21 cellular contexts compared by ENCODE assay signal in the genomic region with DNA sequence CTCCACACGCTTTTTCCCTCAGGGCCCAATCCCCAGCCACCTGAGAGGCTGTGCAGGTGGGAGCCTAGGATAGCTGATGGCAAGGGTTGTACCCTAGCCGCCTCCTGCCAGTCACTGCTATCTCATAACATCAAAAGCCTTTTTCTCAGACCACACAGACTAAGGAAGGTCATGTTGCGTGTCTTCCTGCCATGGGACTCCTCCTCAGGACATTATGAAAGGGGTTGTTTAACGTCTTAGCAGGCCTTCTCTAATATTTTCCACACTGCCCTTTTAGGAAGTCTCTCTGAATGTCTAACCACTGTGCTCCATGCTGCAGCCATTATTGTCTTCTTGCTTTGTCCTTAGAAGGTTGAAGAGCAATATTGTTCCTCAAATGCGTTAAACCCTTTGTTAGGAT. TPM values are rescaled to one million over a fixed set of nuclear protein-coding genes. Genes with fewer than 3 reads are reported as not detected.
DNase-seq lines count a peak whose midpoint lies in the region; ATAC-seq, FAIRE-seq and TF ChIP-seq lines count a peak whose summit lies in the region.
"Had no signal": no experiment of that assay in that cellular context is flagged by ENCODE, and none has a peak within 500 bp of the region (broad histone marks: within the 10 kb centered on the region; RNA-seq: fewer than 3 reads in every experiment).

No MANE protein-coding gene starts in this region.

- H2AFZ ChIP-seq in trophoblast cell (ENCODE audit: insufficient read depth, low read length, poor library complexity) = no peak overlapping the region

- H3K18ac ChIP-seq in trophoblast cell (ENCODE audit: low read length) = no peak overlapping the region

- H4K20me1 ChIP-seq in DOHH2 (ENCODE audit: control insufficient read depth, insufficient read depth, low read depth, low read length) = no peaks in the 10 kb centered on the region

- H3K27ac ChIP-seq in DOHH2 (ENCODE audit: low read depth, low read length) (peak overlapping the region; percentile 84), trophoblast cell (ENCODE audit: low read depth, low read length) (no peak overlapping the region), pancreas (no peak overlapping the region)
- H3K27ac ChIP-seq: heart left ventricle, sigmoid colon, thoracic aorta had no signal

- H4K12ac ChIP-seq in trophoblast cell (ENCODE audit: low read depth, low read length) = no peak overlapping the region

- H3K36me3 ChIP-seq in DOHH2 (ENCODE audit: control insufficient read depth, low read length) = no peaks in the 10 kb centered on the region
- no peaks in the 10 kb centered on the region for H3K36me3 ChIP-seq in trophoblast cell (ENCODE audit: control insufficient read depth in 1 of 2, insufficient read depth in 2 of 2, low read length in 2 of 2)
- no peaks in the 10 kb centered on the region for H3K36me3 ChIP-seq in pancreas
- H3K36me3 ChIP-seq: heart left ventricle, sigmoid colon, thoracic aorta had no signal

- H3K27me3 Mint-ChIP-seq in brain (peaks cover 96% of the 10 kb centered on the region), endothelial cell (ENCODE audit: unreplicated experiment) (peaks cover 32% of the 10 kb centered on the region)

- H3K79me1 ChIP-seq in trophoblast cell (ENCODE audit: low read length) = no peaks in the 10 kb centered on the region

- H3K14ac ChIP-seq in trophoblast cell (ENCODE audit: low read length) = no peak overlapping the region

- no peaks in the 10 kb centered on the region for H3K9me2 ChIP-seq in DOHH2 (replicated peaks; ENCODE audit: control insufficient read depth, low read length)

- no peak overlapping the region for H3K9ac ChIP-seq in trophoblast cell (ENCODE audit: low read length)

- H3K27me3 ChIP-seq in DOHH2 (ENCODE audit: control insufficient read depth, low read length) (no peaks in the 10 kb centered on the region), trophoblast cell (ENCODE audit: insufficient read depth, low read length) (peaks cover 7% of the 10 kb centered on the region), pancreas (no peaks in the 10 kb centered on the region)

- H3K4me1 ChIP-seq in DOHH2 (ENCODE audit: control insufficient read depth, low read length) (peaks cover 79% of the 10 kb centered on the region), trophoblast cell (ENCODE audit: control insufficient read depth in 1 of 2, insufficient read depth in 2 of 2, low read length in 2 of 2) (no peaks in the 10 kb centered on the region), pancreas (no peaks in the 10 kb centered on the region)

- no peak overlapping the region for H2BK120ac ChIP-seq in trophoblast cell (ENCODE audit: insufficient read depth, low read length, poor library complexity)

- H3K4ac ChIP-seq in trophoblast cell (ENCODE audit: low read depth, low read length) = no peak overlapping the region

- H3K9me3 Mint-ChIP-seq in brain (peaks cover 0 to 23% (median 3%) of the 10 kb centered on the region in 5 experiments), endothelial cell (ENCODE audit: unreplicated experiment) (no peaks in the 10 kb centered on the region)
- H3K9me3 Mint-ChIP-seq: activated T-helper 2 cell treated with anti-CD3 and anti-CD28 coated beads, Interferon-gamma antibody, Interleukin-2, Interleukin-4, amounts not matched to agents 10 μg/mL and 5 μg/mL and 100 μg/mL, durations not matched to agents 14 hours and 24 hours and 36 hours; T-cell had no signal

- H3K79me2 ChIP-seq in DOHH2 (ENCODE audit: control insufficient read depth, low read length) (no peaks in the 10 kb centered on the region), trophoblast cell (ENCODE audit: control insufficient read depth, insufficient read depth, low read length, poor library complexity) (no peaks in the 10 kb centered on the region)

- H2AK5ac ChIP-seq in trophoblast cell (ENCODE audit: low read length) = no peak overlapping the region

- no peak overlapping the region for H2BK5ac ChIP-seq in trophoblast cell (ENCODE audit: low read depth, low read length, poor library complexity)

- no peaks in the 10 kb centered on the region for H3K9me3 ChIP-seq in DOHH2 (ENCODE audit: control insufficient read depth, insufficient read depth, low read length)
- peaks cover 1% of the 10 kb centered on the region for H3K9me3 ChIP-seq in trophoblast cell (ENCODE audit: insufficient read depth, low read depth, low read length)
- H3K9me3 ChIP-seq in pancreas = no peaks in the 10 kb centered on the region
- H3K9me3 ChIP-seq: heart left ventricle, sigmoid colon, thoracic aorta had no signal

- TF ChIP-seq CTCF in DOHH2 (IDR thresholded peaks at IDR 0.05; ENCODE audit: low read depth, low read length, poor library complexity, severe bottlenecking) (no peak), NB4 (IDR thresholded peaks at IDR 0.05; ENCODE audit: low read depth, low read length) (no peak), brain (conservative IDR thresholded peaks at IDR 0.05) (no peak), pancreas (IDR thresholded peaks at IDR 0.05) (no peak), endothelial cell (IDR thresholded peaks at IDR 0.05; ENCODE audit: unreplicated experiment) (no peak)

- WGBS in trophoblast cell (ENCODE audit: extremely low coverage, insufficient coverage, insufficient read length) = no CpG with 5 or more reads among the region's 5 CpGs
- WGBS in pancreas, 2 donors = 61 to 68% methylated on average over 5 of the region's 5 CpGs

- H3K4me3 Mint-ChIP-seq in brain = peak overlapping the region in 3 of 5 experiments; percentile 0 to 43 (median 38)
- H3K4me3 Mint-ChIP-seq in endothelial cell (ENCODE audit: unreplicated experiment) = no peak overlapping the region
- H3K4me3 Mint-ChIP-seq: T-cell had no signal

- H3K4me1 Mint-ChIP-seq in brain (peaks cover 45% of the 10 kb centered on the region), endothelial cell (ENCODE audit: unreplicated experiment) (peaks cover 23% of the 10 kb centered on the region)

- peak overlapping the region in 3 of 5 experiments; percentile 74 to 82 (median 80) for H3K27ac Mint-ChIP-seq in brain
- H3K27ac Mint-ChIP-seq in endothelial cell (ENCODE audit: unreplicated experiment) = no peak overlapping the region
- H3K27ac Mint-ChIP-seq: activated T-helper 2 cell treated with anti-CD3 and anti-CD28 coated beads, Interferon-gamma antibody, Interleukin-2, Interleukin-4, amounts not matched to agents 10 μg/mL and 5 μg/mL and 100 μg/mL, durations not matched to agents 14 hours and 24 hours and 36 hours; T-cell had no signal

- no peak for ATAC-seq in pancreas
- ATAC-seq: T-cell had no signal

- no peak overlapping the region for H3K23ac ChIP-seq in trophoblast cell (ENCODE audit: low read length)

- no peak overlapping the region for H2BK12ac ChIP-seq in trophoblast cell (ENCODE audit: low read length)

- intact Hi-C loops in pancreas (cut with DNase I) = loop anchor here (5.0 to 10.0 kb wide), 3 partner anchors 164 to 192 kb away; partner anchors contain the start of genes HOXC8 (in 2 of the 3), HOXC5 (in 1 of the 3) and HOXC9 (in 1 of the 3)

- no peak overlapping the region for H4K8ac ChIP-seq in trophoblast cell (ENCODE audit: low read depth, low read length)

- FAIRE-seq in pancreas (lab: Jason Lieb, UNC) = no peak
- FAIRE-seq: keratinocyte had no signal

- no peak overlapping the region for H4K91ac ChIP-seq in trophoblast cell (ENCODE audit: low read depth, low read length)

- TF ChIP-seq POLR2A in NB4 (IDR thresholded peaks at IDR 0.05; ENCODE audit: extremely low read depth, insufficient read length) = no peak

- H3F3A ChIP-seq in DOHH2 (ENCODE audit: control insufficient read depth, insufficient read depth) = peaks cover 13% of the 10 kb centered on the region; the same call in 1 of the 2 replicates

- H3K4me3 ChIP-seq in DOHH2 (ENCODE audit: low read length) (peak overlapping the region; percentile 71), NB4 (ENCODE audit: low read depth, low read length) (peak overlapping the region; percentile 33), trophoblast cell (ENCODE audit: low read depth, low read length) (peak overlapping the region; percentile 14), pancreas (no peak overlapping the region)
- H3K4me3 ChIP-seq: sigmoid colon, thoracic aorta had no signal

- peak; percentile 74 for DNase-seq in NB4 (ENCODE audit: low read depth)
- no peak for DNase-seq in trophoblast cell
- DNase-seq in pancreas = no peak
- no peak for DNase-seq in nucleus accumbens (lab: John Stamatoyannopoulos, UW)
- DNase-seq in endothelial cell (ENCODE audit: low spot score) = no peak
- no peak for DNase-seq in pons (ENCODE audit: low spot score)
- DNase-seq: central memory CD4-positive, alpha-beta T cell; effector CD4-positive, alpha-beta T cell; mesendoderm; MM.1S; NCI-H524 treated with DMSO at 0.1 percent for 48 hours; sigmoid colon; stimulated activated CD4-positive, alpha-beta T cell treated with anti-CD3 and anti-CD28 coated beads, Interleukin-4, amount 100 ng/mL, for 4 hours; stimulated activated CD8-positive, alpha-beta memory T cell treated with anti-CD3 and anti-CD28 coated beads, Interleukin-4, amount 100 ng/mL, for 48 hours had no signal

- H3K36me3 Mint-ChIP-seq in brain (no peaks in the 10 kb centered on the region), endothelial cell (ENCODE audit: low read depth, unreplicated experiment) (no peaks in the 10 kb centered on the region)
- H3K36me3 Mint-ChIP-seq: T-cell had no signal

- H3K4me2 ChIP-seq in DOHH2 (ENCODE audit: low read length) = peak overlapping the region; percentile 95
- no peak overlapping the region for H3K4me2 ChIP-seq in trophoblast cell (ENCODE audit: low read length)

RNA-seq across cellular contexts. Expression of gene SMUG1, which starts 7.6 kb away (rescaled TPM):
- polyA plus RNA-seq in brain (ENCODE audit: insufficient read depth, low read depth, low replicate concordance) (28.9 TPM), pancreas (10 to 100 TPM; 29.7 to 35.4 TPM)
- polyA plus RNA-seq in trophoblast cell (2013) = 19.5 and 20.5 TPM in 2 replicates
- total RNA-seq in pancreas (10 to 100 TPM; 12.4 to 18.1 (median 14.3) TPM), endothelial cell (ENCODE audit: unreplicated experiment) (24.2 TPM)

Comparison
In these comparisons a context has a peak if more than half of its experiments do, and no peak if none do; other contexts are left out.
1. H3K4me3 ChIP-seq: peak in DOHH2 (single experiment), NB4 (single experiment) and trophoblast cell (single experiment); none in pancreas (0 of 4).